Comparison of ENCODE assay signal across 14 cellular contexts in the genomic region with DNA sequence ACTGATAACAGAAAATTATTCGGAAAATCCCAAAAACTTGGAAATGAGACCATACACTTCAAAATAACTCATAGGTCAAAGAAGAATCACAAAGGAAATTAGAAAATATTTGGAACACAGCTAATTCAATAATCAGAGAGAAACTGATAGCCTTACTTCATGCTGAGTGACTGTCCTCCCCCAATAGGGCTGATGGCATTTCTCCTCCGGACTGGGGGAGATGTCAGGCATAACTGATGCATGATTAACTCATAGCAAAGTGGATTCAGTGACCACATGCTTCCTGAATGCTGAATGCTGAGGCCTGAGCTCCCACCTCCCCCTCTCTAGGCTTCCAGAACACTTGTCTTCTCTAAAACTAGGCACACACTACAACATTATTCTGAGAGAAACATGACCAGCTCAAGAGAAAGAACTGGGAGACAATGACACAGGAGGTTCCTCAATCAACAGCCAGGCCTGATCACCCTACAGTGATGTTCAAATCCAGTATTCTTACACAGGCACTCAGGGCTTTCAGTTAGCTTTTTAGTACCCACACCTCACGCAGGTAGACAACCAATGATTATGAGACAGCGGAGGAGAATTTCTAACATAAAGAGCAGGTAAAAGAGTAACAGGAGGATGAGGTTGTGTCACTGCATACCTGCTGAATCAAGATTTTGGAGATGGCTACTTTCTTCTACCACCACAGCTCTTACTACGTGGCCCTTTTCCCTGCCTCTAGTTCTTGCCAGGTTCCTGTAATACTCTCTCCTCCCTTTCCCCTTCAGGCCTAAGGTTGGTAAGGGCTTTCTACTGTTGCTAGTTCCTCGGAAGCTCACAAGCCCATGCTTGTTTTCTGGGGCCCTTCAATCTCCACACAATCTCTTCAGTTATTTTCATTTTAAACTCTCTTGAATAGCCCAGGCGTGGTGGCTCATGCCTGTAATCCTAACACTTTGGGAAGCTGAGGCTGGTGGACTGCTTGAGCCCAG.
DNase-seq lines count a peak whose midpoint lies in the region; TF ChIP-seq lines count a peak whose summit lies in the region.
"Had no signal": no experiment of that assay in that cellular context is flagged by ENCODE, and none has a peak within 500 bp of the region (broad histone marks: within the 10 kb centered on the region; RNA-seq: fewer than 3 reads in every experiment).

No MANE protein-coding gene starts in this region.

- CTCF ChIA-PET in AG04450 (lab: Charles Lee) = interaction anchor here (1.2 to 4.5 kb wide), 2 partner anchors 12 to 33 kb away, joined by 8 to 21 read pairs; no protein-coding TSS in a partner anchor
- CTCF ChIA-PET in activated naive CD4-positive, alpha-beta T cell treated with anti-CD3 and anti-CD28 coated beads, Interleukin-2, amount 10 ng/mL, durations not matched to agents 7 days and 5 days (lab: Charles Lee) = no interaction called here

- H3K4me3 ChIP-seq in AG04450 (ENCODE audit: low read depth, low read length) = no peak overlapping the region
- H3K4me3 ChIP-seq in WI38 (ENCODE audit: low read depth, low read length) = peak overlapping the region; percentile 26
- H3K4me3 ChIP-seq: hepatocyte had no signal

- no peaks in the 10 kb centered on the region for H3K27me3 ChIP-seq in AG04450 (ENCODE audit: control insufficient read depth, insufficient read depth, low read length)

- H3K9me3 ChIP-seq in AG04450 (ENCODE audit: control insufficient read depth, insufficient read depth, low read length) = no peaks in the 10 kb centered on the region

- no peak overlapping the region for H3K4me3 Mint-ChIP-seq in activated naive CD4-positive, alpha-beta T cell treated with anti-CD3 and anti-CD28 coated beads, Interleukin-2, amount 10 ng/mL, durations not matched to agents 7 days and 5 days
- H3K4me3 Mint-ChIP-seq: CD4-positive, alpha-beta T cell; central memory CD8-positive, alpha-beta T cell had no signal

- H3K9me3 Mint-ChIP-seq in activated naive CD4-positive, alpha-beta T cell treated with anti-CD3 and anti-CD28 coated beads, Interleukin-2, amount 10 ng/mL, durations not matched to agents 7 days and 5 days = no peaks in the 10 kb centered on the region
- H3K9me3 Mint-ChIP-seq: CD4-positive, alpha-beta T cell; central memory CD8-positive, alpha-beta T cell had no signal

- H3K27me3 Mint-ChIP-seq in activated naive CD4-positive, alpha-beta T cell treated with anti-CD3 and anti-CD28 coated beads, Interleukin-2, amount 10 ng/mL, durations not matched to agents 7 days and 5 days = peaks cover 4% of the 10 kb centered on the region
- H3K27me3 Mint-ChIP-seq: CD4-positive, alpha-beta T cell; central memory CD8-positive, alpha-beta T cell had no signal

- no peak for DNase-seq in AG04450 (ENCODE audit: low read depth, low spot score)
- peak; percentile 81 for DNase-seq in HS-5 (ENCODE audit: low read depth)
- DNase-seq in hepatic stellate cell (ENCODE audit: low spot score) = peak; percentile 69
- DNase-seq in NCI-H146 (lab: John Stamatoyannopoulos, UW) = no peak
- DNase-seq in NCI-H510A treated with DMSO at 0.1 percent for 48 hours (lab: John Stamatoyannopoulos, UW) = no peak
- no peak for DNase-seq in cerebellar nuclear complex (lab: John Stamatoyannopoulos, UW)
- no peak for DNase-seq in activated naive CD4-positive, alpha-beta T cell treated with anti-CD3 and anti-CD28 coated beads, Interleukin-2, amount 10 ng/mL, durations not matched to agents 7 days and 5 days
- DNase-seq: CD4-positive, alpha-beta T cell; Kasumi-1; NCI-H446 treated with DMSO at 0.1 percent for 48 hours; stimulated activated naive CD4-positive, alpha-beta T cell had no signal

- peak overlapping the region; percentile 77 for H3K27ac ChIP-seq in AG04450 (ENCODE audit: low read depth, low read length)
- H3K27ac ChIP-seq: hepatocyte had no signal

- POLR2A ChIA-PET in AG04450 (lab: Yijun Ruan, JAX) = interaction anchor here (0.7 kb wide), 1 partner anchor 14 kb away, joined by 3 read pairs; no protein-coding TSS in a partner anchor

- TF ChIP-seq CTCF in AG04450 (IDR thresholded peaks at IDR 0.05; ENCODE audit: low read depth, low read length) (no peak), WI38 (IDR thresholded peaks at IDR 0.05; ENCODE audit: low read depth, low read length) (no peak)

- no peaks in the 10 kb centered on the region for H3K4me1 Mint-ChIP-seq in activated naive CD4-positive, alpha-beta T cell treated with anti-CD3 and anti-CD28 coated beads, Interleukin-2, amount 10 ng/mL, durations not matched to agents 7 days and 5 days
- H3K4me1 Mint-ChIP-seq: central memory CD8-positive, alpha-beta T cell had no signal

- H3K27ac Mint-ChIP-seq in activated naive CD4-positive, alpha-beta T cell treated with anti-CD3 and anti-CD28 coated beads, Interleukin-2, amount 10 ng/mL, durations not matched to agents 7 days and 5 days = no peak overlapping the region
- H3K27ac Mint-ChIP-seq: CD4-positive, alpha-beta T cell had no signal

- no peaks in the 10 kb centered on the region for H3K36me3 Mint-ChIP-seq in activated naive CD4-positive, alpha-beta T cell treated with anti-CD3 and anti-CD28 coated beads, Interleukin-2, amount 10 ng/mL, durations not matched to agents 7 days and 5 days

Comparison
In these comparisons a context has a peak if more than half of its experiments do, and no peak if none do; other contexts are left out.
1. DNase-seq: peak in HS-5 (single experiment) and hepatic stellate cell (single experiment); none in AG04450 (single experiment), NCI-H146 (single experiment), NCI-H510A treated with DMSO at 0.1 percent for 48 hours (single experiment), cerebellar nuclear complex (0 of 2) and activated naive CD4-positive, alpha-beta T cell treated with anti-CD3 and anti-CD28 coated beads, Interleukin-2, amount 10 ng/mL, durations not matched to agents 7 days and 5 days (single experiment).